ENCODE assay signal across 1 cellular context in the genomic region with DNA sequence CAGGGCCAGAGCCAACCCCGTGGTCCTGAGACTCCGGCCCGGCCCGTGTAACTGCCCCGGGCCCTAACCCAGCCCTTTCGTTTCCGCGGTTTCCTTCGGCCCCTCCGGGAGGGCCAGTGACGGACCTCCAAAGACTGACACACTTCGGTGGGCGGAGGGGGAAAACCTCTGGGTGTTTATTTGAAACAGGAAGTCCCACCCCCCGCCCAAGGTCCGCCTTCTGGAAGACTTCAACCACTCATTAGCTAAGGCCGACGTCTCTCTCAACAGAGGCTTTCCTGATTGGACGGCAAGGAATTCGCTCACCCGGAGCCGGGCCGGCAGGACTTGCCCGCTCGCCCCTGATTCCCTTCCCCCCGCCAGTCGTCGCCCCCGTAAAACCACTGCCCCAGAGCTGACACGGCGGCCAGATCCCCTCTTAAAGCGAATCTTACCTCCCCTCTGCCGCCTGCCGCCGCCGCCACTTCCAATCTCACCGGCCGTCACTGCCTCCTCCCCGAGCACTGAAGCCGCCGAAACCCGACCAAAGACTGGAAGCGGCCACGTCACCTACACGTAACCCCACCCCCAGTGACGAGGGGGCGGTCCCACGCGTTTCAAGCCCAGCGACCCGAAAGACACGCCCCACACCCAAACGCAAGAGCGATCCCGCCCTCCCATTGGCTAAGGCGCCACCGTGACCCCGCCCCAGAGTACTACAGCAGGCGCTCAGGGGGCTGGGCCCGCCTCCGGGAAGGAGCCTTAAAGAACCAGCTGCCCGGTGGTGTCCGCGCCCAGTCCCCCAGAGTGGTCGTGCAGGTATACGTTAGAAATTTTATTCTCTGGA.
TF ChIP-seq lines count a peak whose summit lies in the region.

A gene with protein sequence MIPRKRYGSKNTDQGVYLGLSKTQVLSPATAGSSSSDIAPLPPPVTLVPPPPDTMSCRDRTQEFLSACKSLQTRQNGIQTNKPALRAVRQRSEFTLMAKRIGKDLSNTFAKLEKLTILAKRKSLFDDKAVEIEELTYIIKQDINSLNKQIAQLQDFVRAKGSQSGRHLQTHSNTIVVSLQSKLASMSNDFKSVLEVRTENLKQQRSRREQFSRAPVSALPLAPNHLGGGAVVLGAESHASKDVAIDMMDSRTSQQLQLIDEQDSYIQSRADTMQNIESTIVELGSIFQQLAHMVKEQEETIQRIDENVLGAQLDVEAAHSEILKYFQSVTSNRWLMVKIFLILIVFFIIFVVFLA (minus strand): TSS at position 532 of the 826 bp plus-strand sequence. CDS start 808 bp downstream, outside the sequence.

TF ChIP-seq in HepG2, 621 proteins besides CTCF, POLR2A, EP300 and RAD21 (continued from another document and continues in another):
- TF ChIP-seq, protein P1, sequence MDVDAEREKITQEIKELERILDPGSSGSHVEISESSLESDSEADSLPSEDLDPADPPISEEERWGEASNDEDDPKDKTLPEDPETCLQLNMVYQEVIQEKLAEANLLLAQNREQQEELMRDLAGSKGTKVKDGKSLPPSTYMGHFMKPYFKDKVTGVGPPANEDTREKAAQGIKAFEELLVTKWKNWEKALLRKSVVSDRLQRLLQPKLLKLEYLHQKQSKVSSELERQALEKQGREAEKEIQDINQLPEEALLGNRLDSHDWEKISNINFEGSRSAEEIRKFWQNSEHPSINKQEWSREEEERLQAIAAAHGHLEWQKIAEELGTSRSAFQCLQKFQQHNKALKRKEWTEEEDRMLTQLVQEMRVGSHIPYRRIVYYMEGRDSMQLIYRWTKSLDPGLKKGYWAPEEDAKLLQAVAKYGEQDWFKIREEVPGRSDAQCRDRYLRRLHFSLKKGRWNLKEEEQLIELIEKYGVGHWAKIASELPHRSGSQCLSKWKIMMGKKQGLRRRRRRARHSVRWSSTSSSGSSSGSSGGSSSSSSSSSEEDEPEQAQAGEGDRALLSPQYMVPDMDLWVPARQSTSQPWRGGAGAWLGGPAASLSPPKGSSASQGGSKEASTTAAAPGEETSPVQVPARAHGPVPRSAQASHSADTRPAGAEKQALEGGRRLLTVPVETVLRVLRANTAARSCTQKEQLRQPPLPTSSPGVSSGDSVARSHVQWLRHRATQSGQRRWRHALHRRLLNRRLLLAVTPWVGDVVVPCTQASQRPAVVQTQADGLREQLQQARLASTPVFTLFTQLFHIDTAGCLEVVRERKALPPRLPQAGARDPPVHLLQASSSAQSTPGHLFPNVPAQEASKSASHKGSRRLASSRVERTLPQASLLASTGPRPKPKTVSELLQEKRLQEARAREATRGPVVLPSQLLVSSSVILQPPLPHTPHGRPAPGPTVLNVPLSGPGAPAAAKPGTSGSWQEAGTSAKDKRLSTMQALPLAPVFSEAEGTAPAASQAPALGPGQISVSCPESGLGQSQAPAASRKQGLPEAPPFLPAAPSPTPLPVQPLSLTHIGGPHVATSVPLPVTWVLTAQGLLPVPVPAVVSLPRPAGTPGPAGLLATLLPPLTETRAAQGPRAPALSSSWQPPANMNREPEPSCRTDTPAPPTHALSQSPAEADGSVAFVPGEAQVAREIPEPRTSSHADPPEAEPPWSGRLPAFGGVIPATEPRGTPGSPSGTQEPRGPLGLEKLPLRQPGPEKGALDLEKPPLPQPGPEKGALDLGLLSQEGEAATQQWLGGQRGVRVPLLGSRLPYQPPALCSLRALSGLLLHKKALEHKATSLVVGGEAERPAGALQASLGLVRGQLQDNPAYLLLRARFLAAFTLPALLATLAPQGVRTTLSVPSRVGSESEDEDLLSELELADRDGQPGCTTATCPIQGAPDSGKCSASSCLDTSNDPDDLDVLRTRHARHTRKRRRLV (CRISPR knock-in tag; IDR thresholded peaks at IDR 0.05): peak; percentile 82
- TF ChIP-seq ZNF138 (CRISPR knock-in tag; IDR thresholded peaks at IDR 0.05; ENCODE audit: low read depth) (no peak; the same call in 1 of the 2 replicates), ARNT2 (CRISPR knock-in tag; IDR thresholded peaks at IDR 0.05; ENCODE audit: low read depth) (peak; percentile 87), ZNF749 (CRISPR knock-in tag; IDR thresholded peaks at IDR 0.05; ENCODE audit: borderline replicate concordance) (0 out of 2 replicates have a peak, but pooled peaks have one; percentile 25), NFKB2 (CRISPR knock-in tag; IDR thresholded peaks at IDR 0.05; ENCODE audit: borderline replicate concordance) (peak; percentile 65; the same call in 1 of the 2 replicates), ZNF570 (CRISPR knock-in tag; IDR thresholded peaks at IDR 0.05; ENCODE audit: borderline replicate concordance) (no peak), NFIB (CRISPR knock-in tag; IDR thresholded peaks at IDR 0.05; ENCODE audit: borderline replicate concordance) (no peak), POLR2AphosphoS5 (IDR thresholded peaks at IDR 0.05; ENCODE audit: low read depth, low read length) (peak; percentile 81), JUNB (CRISPR knock-in tag; IDR thresholded peaks at IDR 0.05; ENCODE audit: borderline replicate concordance) (no peak), ZNF674 (CRISPR knock-in tag; IDR thresholded peaks at IDR 0.05; ENCODE audit: low read depth) (no peak), ATF1 (CRISPR knock-in tag; IDR thresholded peaks at IDR 0.05) (peak; percentile 63), SP4 (CRISPR knock-in tag; IDR thresholded peaks at IDR 0.05) (peak; percentile 78), CCDC6 (CRISPR knock-in tag; IDR thresholded peaks at IDR 0.05) (no peak), SALL1 (CRISPR knock-in tag; IDR thresholded peaks at IDR 0.05) (peak; percentile 40; the same call in 1 of the 2 replicates), ZNF350 (CRISPR knock-in tag; IDR thresholded peaks at IDR 0.05; ENCODE audit: borderline replicate concordance, low read depth) (peak; percentile 29; the same call in 1 of the 2 replicates), SPEN (CRISPR knock-in tag; IDR thresholded peaks at IDR 0.05; ENCODE audit: low read depth) (peak; percentile 56), TEAD3 (CRISPR knock-in tag; optimal IDR thresholded peaks at IDR 0.05; ENCODE audit: borderline replicate concordance) (no peak), YEATS4 (CRISPR knock-in tag; IDR thresholded peaks at IDR 0.05; ENCODE audit: borderline replicate concordance) (peak; percentile 68), ZNF496 (CRISPR knock-in tag; IDR thresholded peaks at IDR 0.05; ENCODE audit: insufficient replicate concordance) (no peak)
- TF ChIP-seq, protein P2, sequence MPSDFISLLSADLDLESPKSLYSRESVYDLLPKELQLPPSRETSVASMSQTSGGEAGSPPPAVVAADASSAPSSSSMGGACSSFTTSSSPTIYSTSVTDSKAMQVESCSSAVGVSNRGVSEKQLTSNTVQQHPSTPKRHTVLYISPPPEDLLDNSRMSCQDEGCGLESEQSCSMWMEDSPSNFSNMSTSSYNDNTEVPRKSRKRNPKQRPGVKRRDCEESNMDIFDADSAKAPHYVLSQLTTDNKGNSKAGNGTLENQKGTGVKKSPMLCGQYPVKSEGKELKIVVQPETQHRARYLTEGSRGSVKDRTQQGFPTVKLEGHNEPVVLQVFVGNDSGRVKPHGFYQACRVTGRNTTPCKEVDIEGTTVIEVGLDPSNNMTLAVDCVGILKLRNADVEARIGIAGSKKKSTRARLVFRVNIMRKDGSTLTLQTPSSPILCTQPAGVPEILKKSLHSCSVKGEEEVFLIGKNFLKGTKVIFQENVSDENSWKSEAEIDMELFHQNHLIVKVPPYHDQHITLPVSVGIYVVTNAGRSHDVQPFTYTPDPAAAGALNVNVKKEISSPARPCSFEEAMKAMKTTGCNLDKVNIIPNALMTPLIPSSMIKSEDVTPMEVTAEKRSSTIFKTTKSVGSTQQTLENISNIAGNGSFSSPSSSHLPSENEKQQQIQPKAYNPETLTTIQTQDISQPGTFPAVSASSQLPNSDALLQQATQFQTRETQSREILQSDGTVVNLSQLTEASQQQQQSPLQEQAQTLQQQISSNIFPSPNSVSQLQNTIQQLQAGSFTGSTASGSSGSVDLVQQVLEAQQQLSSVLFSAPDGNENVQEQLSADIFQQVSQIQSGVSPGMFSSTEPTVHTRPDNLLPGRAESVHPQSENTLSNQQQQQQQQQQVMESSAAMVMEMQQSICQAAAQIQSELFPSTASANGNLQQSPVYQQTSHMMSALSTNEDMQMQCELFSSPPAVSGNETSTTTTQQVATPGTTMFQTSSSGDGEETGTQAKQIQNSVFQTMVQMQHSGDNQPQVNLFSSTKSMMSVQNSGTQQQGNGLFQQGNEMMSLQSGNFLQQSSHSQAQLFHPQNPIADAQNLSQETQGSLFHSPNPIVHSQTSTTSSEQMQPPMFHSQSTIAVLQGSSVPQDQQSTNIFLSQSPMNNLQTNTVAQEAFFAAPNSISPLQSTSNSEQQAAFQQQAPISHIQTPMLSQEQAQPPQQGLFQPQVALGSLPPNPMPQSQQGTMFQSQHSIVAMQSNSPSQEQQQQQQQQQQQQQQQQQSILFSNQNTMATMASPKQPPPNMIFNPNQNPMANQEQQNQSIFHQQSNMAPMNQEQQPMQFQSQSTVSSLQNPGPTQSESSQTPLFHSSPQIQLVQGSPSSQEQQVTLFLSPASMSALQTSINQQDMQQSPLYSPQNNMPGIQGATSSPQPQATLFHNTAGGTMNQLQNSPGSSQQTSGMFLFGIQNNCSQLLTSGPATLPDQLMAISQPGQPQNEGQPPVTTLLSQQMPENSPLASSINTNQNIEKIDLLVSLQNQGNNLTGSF (CRISPR knock-in tag; IDR thresholded peaks at IDR 0.05): no peak
- TF ChIP-seq, protein P3, sequence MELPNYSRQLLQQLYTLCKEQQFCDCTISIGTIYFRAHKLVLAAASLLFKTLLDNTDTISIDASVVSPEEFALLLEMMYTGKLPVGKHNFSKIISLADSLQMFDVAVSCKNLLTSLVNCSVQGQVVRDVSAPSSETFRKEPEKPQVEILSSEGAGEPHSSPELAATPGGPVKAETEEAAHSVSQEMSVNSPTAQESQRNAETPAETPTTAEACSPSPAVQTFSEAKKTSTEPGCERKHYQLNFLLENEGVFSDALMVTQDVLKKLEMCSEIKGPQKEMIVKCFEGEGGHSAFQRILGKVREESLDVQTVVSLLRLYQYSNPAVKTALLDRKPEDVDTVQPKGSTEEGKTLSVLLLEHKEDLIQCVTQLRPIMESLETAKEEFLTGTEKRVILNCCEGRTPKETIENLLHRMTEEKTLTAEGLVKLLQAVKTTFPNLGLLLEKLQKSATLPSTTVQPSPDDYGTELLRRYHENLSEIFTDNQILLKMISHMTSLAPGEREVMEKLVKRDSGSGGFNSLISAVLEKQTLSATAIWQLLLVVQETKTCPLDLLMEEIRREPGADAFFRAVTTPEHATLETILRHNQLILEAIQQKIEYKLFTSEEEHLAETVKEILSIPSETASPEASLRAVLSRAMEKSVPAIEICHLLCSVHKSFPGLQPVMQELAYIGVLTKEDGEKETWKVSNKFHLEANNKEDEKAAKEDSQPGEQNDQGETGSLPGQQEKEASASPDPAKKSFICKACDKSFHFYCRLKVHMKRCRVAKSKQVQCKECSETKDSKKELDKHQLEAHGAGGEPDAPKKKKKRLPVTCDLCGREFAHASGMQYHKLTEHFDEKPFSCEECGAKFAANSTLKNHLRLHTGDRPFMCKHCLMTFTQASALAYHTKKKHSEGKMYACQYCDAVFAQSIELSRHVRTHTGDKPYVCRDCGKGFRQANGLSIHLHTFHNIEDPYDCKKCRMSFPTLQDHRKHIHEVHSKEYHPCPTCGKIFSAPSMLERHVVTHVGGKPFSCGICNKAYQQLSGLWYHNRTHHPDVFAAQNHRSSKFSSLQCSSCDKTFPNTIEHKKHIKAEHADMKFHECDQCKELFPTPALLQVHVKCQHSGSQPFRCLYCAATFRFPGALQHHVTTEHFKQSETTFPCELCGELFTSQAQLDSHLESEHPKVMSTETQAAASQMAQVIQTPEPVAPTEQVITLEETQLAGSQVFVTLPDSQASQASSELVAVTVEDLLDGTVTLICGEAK (IDR thresholded peaks at IDR 0.05): 0 out of 2 replicates have a peak, but pooled peaks have one; percentile 22
- TF ChIP-seq, protein P3 (CRISPR knock-in tag; IDR thresholded peaks at IDR 0.05): no peak; the same call in 1 of the 2 replicates
- TF ChIP-seq, protein P4, sequence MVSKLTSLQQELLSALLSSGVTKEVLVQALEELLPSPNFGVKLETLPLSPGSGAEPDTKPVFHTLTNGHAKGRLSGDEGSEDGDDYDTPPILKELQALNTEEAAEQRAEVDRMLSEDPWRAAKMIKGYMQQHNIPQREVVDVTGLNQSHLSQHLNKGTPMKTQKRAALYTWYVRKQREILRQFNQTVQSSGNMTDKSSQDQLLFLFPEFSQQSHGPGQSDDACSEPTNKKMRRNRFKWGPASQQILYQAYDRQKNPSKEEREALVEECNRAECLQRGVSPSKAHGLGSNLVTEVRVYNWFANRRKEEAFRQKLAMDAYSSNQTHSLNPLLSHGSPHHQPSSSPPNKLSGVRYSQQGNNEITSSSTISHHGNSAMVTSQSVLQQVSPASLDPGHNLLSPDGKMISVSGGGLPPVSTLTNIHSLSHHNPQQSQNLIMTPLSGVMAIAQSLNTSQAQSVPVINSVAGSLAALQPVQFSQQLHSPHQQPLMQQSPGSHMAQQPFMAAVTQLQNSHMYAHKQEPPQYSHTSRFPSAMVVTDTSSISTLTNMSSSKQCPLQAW (CRISPR knock-in tag; IDR thresholded peaks at IDR 0.05): 0 out of 2 replicates have a peak, but pooled peaks have one; percentile 55
- TF ChIP-seq, protein P5, sequence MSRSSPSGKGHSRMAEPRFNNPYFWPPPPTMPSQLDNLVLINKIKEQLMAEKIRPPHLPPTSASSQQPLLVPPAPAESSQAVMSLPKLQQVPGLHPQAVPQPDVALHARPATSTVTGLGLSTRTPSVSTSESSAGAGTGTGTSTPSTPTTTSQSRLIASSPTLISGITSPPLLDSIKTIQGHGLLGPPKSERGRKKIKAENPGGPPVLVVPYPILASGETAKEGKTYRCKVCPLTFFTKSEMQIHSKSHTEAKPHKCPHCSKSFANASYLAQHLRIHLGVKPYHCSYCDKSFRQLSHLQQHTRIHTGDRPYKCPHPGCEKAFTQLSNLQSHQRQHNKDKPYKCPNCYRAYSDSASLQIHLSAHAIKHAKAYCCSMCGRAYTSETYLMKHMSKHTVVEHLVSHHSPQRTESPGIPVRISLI (CRISPR knock-in tag; IDR thresholded peaks at IDR 0.05; ENCODE audit: borderline replicate concordance): peak; percentile 7; the same call in 1 of the 2 replicates
